Comparison of ENCODE assay signal across 9 cellular contexts in genomic region chr9:112489039-112489546, GRCh38. TPM values are rescaled to one million over a fixed set of nuclear protein-coding genes. Genes with fewer than 3 reads are reported as not detected.
DNase-seq lines count a peak whose midpoint lies in the region; ATAC-seq, FAIRE-seq and TF ChIP-seq lines count a peak whose summit lies in the region.
"Had no signal": no experiment of that assay in that cellular context is flagged by ENCODE, and none has a peak within 500 bp of the region (broad histone marks: within the 10 kb centered on the region; RNA-seq: fewer than 3 reads in every experiment).

No MANE protein-coding gene starts in this region.

- intact Hi-C loops in adrenal gland (cut with DNase I) = loop anchor here in 1 of 2 donors (10.0 kb wide), 1 partner anchor 206 kb away; no protein-coding TSS in a partner anchor

- no peaks in the 10 kb centered on the region for H3F3A ChIP-seq in SU-DHL-6 (ENCODE audit: insufficient read depth)

- H2AFZ ChIP-seq in SU-DHL-6 (ENCODE audit: low read depth, low read length, severe bottlenecking) = no peak overlapping the region

- peaks cover 26 to 50% (median 34%) of the 10 kb centered on the region in 10 experiments for H3K4me1 ChIP-seq in BLaER1 treated with 17β-estradiol and CSF1 and Interleukin-3, amounts not matched to agents 10 nM and 100 nM
- H3K4me1 ChIP-seq in HUES64 (ENCODE audit: insufficient read depth, low read length) (peaks cover 39% of the 10 kb centered on the region), adrenal gland (replicated peaks in 1 of 2) (peaks cover 42 to 57% of the 10 kb centered on the region in 2 donors)

- H3K9me2 ChIP-seq in SU-DHL-6 (replicated peaks; ENCODE audit: insufficient read depth, low read length) = no peaks in the 10 kb centered on the region

- peak overlapping the region in 1 of 11 experiments; percentile 4; a peak in 1 of 22 replicates for H3K27ac ChIP-seq in BLaER1 treated with 17β-estradiol and CSF1 and Interleukin-3, amounts not matched to agents 10 nM and 100 nM
- H3K27ac ChIP-seq in HUES64 (ENCODE audit: low read depth, low read length) = peak overlapping the region; percentile 36; the same call in 1 of the 2 replicates
- H3K27ac ChIP-seq in SU-DHL-6 (ENCODE audit: low read depth, low read length) = no peak overlapping the region
- H3K27ac ChIP-seq in adrenal gland = peak overlapping the region in 2 of 5 donors; percentile 42 to 71

- H3K9ac ChIP-seq in BLaER1 treated with 17β-estradiol and CSF1 and Interleukin-3, amounts not matched to agents 10 nM and 100 nM = peak overlapping the region in 10 of 11 experiments; percentile 6 to 95 (median 44); a peak in 16 of 22 replicates
- H3K9ac ChIP-seq in HUES64 (ENCODE audit: low read depth, low read length) (no peak overlapping the region), SU-DHL-6 (ENCODE audit: low read length) (no peak overlapping the region)

- TF ChIP-seq POLR2A in adrenal gland (IDR thresholded peaks at IDR 0.05) = peak in 1 of 2 donors; percentile 29

- peak overlapping the region in 3 of 10 experiments; percentile 24 to 34 (median 32); a peak in 4 of 20 replicates for H3K4me3 ChIP-seq in BLaER1 treated with 17β-estradiol and CSF1 and Interleukin-3, amounts not matched to agents 10 nM and 100 nM
- H3K4me3 ChIP-seq in HUES64 (ENCODE audit: low read length) = peak overlapping the region; percentile 96
- H3K4me3 ChIP-seq in SU-DHL-6 (ENCODE audit: insufficient read depth, low read length, poor library complexity, severe bottlenecking) = no peak overlapping the region
- H3K4me3 ChIP-seq in adrenal gland = peak overlapping the region in 2 of 4 donors; percentile 8 to 97

- H4K20me1 ChIP-seq in BLaER1 treated with 17β-estradiol and CSF1 and Interleukin-3, amounts not matched to agents 10 nM and 100 nM = peaks cover 0 to 36% (median 24%) of the 10 kb centered on the region in 11 experiments; a peak in 13 of 22 replicates
- no peaks in the 10 kb centered on the region for H4K20me1 ChIP-seq in SU-DHL-6 (ENCODE audit: low read depth, low read length)

- TF ChIP-seq CTCF in SU-DHL-6 (IDR thresholded peaks at IDR 0.05; ENCODE audit: insufficient read depth, low read length, poor library complexity, severe bottlenecking) = no peak
- TF ChIP-seq CTCF in D721Med (IDR thresholded peaks at IDR 0.05; ENCODE audit: insufficient read depth, missing control alignments) = no peak
- TF ChIP-seq CTCF in adrenal gland (IDR thresholded peaks at IDR 0.05) = no peak

- DNase-seq in left kidney (ENCODE audit: low read depth, low spot score) = peak; percentile 41
- DNase-seq in ACHN = no peak
- DNase-seq in D721Med (ENCODE audit: insufficient read length, low spot score) = no peak
- no peak for DNase-seq in adrenal gland
- DNase-seq: activated B cell treated with CpG ODN at 0.5 μM for 24 hours had no signal

- in situ Hi-C loops in ACHN (cut with HindIII; ENCODE audit: low pct_ligation_motif_present, low pct_unique_long_range_greater_than_20kb, low sequenced_read_pairs) = no loop called here

- no peak for FAIRE-seq in D721Med (lab: Jason Lieb, UNC)

- H3K36me3 ChIP-seq in BLaER1 treated with 17β-estradiol and CSF1 and Interleukin-3, amounts not matched to agents 10 nM and 100 nM = peaks cover 13 to 37% (median 25%) of the 10 kb centered on the region in 11 experiments
- H3K36me3 ChIP-seq in HUES64 (ENCODE audit: insufficient read depth, low read length) (peaks cover 26% of the 10 kb centered on the region), SU-DHL-6 (ENCODE audit: low read length) (peaks cover 13% of the 10 kb centered on the region), adrenal gland (replicated peaks in 1 of 2) (no peaks in the 10 kb centered on the region)

- peaks cover 14 to 22% (median 19%) of the 10 kb centered on the region in 11 experiments for H3K9me3 ChIP-seq in BLaER1 treated with 17β-estradiol and CSF1 and Interleukin-3, amounts not matched to agents 10 nM and 100 nM (replicated peaks in 1 of 11)
- H3K9me3 ChIP-seq in HUES64 (ENCODE audit: insufficient read depth, low read depth, low read length) (peaks cover 12% of the 10 kb centered on the region), SU-DHL-6 (ENCODE audit: insufficient read depth, low read length) (peaks cover 4% of the 10 kb centered on the region; the same call in 1 of the 2 replicates), adrenal gland (replicated peaks in 1 of 3) (no peaks in the 10 kb centered on the region)

- 37% methylated on average over 4 of the region's 5 CpGs for WGBS in HUES64
- WGBS in adrenal gland, 4 donors = 30 to 45% (median 41%) methylated on average over 5 of the region's 5 CpGs

- no peaks in the 10 kb centered on the region for H3K27me3 ChIP-seq in BLaER1 treated with 17β-estradiol and CSF1 and Interleukin-3, amounts not matched to agents 10 nM and 100 nM
- no peaks in the 10 kb centered on the region for H3K27me3 ChIP-seq in HUES64 (ENCODE audit: insufficient read depth, low read length)
- H3K27me3 ChIP-seq in SU-DHL-6 (ENCODE audit: low read length) = no peaks in the 10 kb centered on the region
- no peaks in the 10 kb centered on the region for H3K27me3 ChIP-seq in adrenal gland

- ATAC-seq in GM21737 (IDR thresholded peaks at IDR 0.05; ENCODE audit: unreplicated experiment) = no peak

- peak overlapping the region; percentile 45 to 94 (median 81); a peak in 21 of 22 replicates for H3K4me2 ChIP-seq in BLaER1 treated with 17β-estradiol and CSF1 and Interleukin-3, amounts not matched to agents 10 nM and 100 nM
- peak overlapping the region; percentile 82 for H3K4me2 ChIP-seq in SU-DHL-6 (ENCODE audit: low read depth, low read length, poor library complexity, severe bottlenecking)

- peaks cover 69% of the 10 kb centered on the region for H3K79me2 ChIP-seq in SU-DHL-6 (ENCODE audit: insufficient read depth, low read length)

RNA-seq across cellular contexts. Expression of gene KIAA1958, which starts 2.5 kb away (rescaled TPM):
- polyA plus RNA-seq in HUES64 (2013, experiment 1 of 2) = 18.6 TPM
- polyA plus RNA-seq in HUES64 (2013, experiment 2 of 2) = 24.1 TPM
- total RNA-seq in adrenal gland = 10 to 100 TPM; 17.0 to 67.2 (median 39.9) TPM
- 10 to 100 TPM in 1 of 3 donors, 1 to 10 TPM in 2; 3.5 to 11.6 (median 7.3) TPM for polyA plus RNA-seq in adrenal gland

Comparison
In these comparisons a context has a peak if more than half of its experiments do, and no peak if none do; other contexts are left out.
1. H3K9ac ChIP-seq: peak in BLaER1 treated with 17β-estradiol and CSF1 and Interleukin-3, amounts not matched to agents 10 nM and 100 nM (10 of 11); none in HUES64 (single experiment) and SU-DHL-6 (single experiment).